In the genomic region with DNA sequence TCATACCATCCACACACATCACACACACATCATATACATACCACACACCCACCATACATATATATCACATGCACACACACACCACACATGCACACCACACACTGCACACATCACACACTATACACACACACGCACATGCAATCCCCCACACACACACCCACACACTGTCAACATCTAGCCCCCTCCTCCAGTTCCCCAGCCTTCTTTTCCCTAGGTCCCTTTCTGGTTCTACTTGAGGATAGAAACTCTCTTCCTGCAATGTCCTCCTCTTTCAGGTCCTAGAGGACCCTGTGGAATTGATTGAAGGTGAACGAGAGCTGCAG, we compare ENCODE assay signal across 1 cellular context.
TF ChIP-seq lines count a peak whose summit lies in the region.

No MANE protein-coding gene starts in this region.

TF ChIP-seq in IMR-90, 13 proteins besides CTCF, POLR2A, EP300 and RAD21:
- TF ChIP-seq MAZ (IDR thresholded peaks at IDR 0.05; ENCODE audit: borderline replicate concordance, low read depth, low read length) (no peak), CHD1 (IDR thresholded peaks at IDR 0.05; ENCODE audit: low read depth, low read length) (no peak)
- TF ChIP-seq, protein P1, sequence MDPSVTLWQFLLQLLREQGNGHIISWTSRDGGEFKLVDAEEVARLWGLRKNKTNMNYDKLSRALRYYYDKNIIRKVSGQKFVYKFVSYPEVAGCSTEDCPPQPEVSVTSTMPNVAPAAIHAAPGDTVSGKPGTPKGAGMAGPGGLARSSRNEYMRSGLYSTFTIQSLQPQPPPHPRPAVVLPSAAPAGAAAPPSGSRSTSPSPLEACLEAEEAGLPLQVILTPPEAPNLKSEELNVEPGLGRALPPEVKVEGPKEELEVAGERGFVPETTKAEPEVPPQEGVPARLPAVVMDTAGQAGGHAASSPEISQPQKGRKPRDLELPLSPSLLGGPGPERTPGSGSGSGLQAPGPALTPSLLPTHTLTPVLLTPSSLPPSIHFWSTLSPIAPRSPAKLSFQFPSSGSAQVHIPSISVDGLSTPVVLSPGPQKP (IDR thresholded peaks at IDR 0.05; ENCODE audit: borderline replicate concordance, low read depth, low read length), result no peak
